ENCODE assay signal across 8 cellular contexts in genomic region chr2:30239308-30240161, GRCh38. TPM values are rescaled to one million over a fixed set of nuclear protein-coding genes. Genes with fewer than 3 reads are reported as not detected.
A peak's percentile ranks its signal among the peaks of the same experiment; 100 is the strongest.
DNase-seq lines count a peak whose midpoint lies in the region; ATAC-seq and TF ChIP-seq lines count a peak whose summit lies in the region.

No MANE protein-coding gene starts in this region.

- TF ChIP-seq POLR2A in body of pancreas (IDR thresholded peaks at IDR 0.05) = no peak

- WGBS in body of pancreas, 2 donors = 64 to 72% methylated on average over 15 of the region's 15 CpGs

- no peaks in the 10 kb centered on the region for H3K9me3 Mint-ChIP-seq in CD8-positive, alpha-beta T cell

- ATAC-seq in CD8-positive, alpha-beta T cell = peak; percentile 73
- ATAC-seq in HG03159 (IDR thresholded peaks at IDR 0.05; ENCODE audit: unreplicated experiment) = peak; percentile 45
- peak; percentile 84 for ATAC-seq in T-helper 17 cell
- ATAC-seq in body of pancreas = peak; percentile 77
- ATAC-seq in GM19328 (IDR thresholded peaks at IDR 0.05; ENCODE audit: unreplicated experiment) = no peak

- peaks cover 40% of the 10 kb centered on the region for H3K36me3 ChIP-seq in CD8-positive, alpha-beta T cell (ENCODE audit: insufficient read depth, low read length)
- H3K36me3 ChIP-seq in body of pancreas (replicated peaks in 1 of 2; ENCODE audit: insufficient read depth in 1 of 2, low read depth in 2 of 2) = no peaks in the 10 kb centered on the region

- H3K27me3 ChIP-seq in CD8-positive, alpha-beta T cell (ENCODE audit: insufficient read depth, low read length) = no peaks in the 10 kb centered on the region
- H3K27me3 ChIP-seq in body of pancreas = no peaks in the 10 kb centered on the region

- no peaks in the 10 kb centered on the region for H3K27me3 Mint-ChIP-seq in CD8-positive, alpha-beta T cell (ENCODE audit: low read depth)
- H3K27me3 Mint-ChIP-seq in T-helper 17 cell = no peaks in the 10 kb centered on the region

- H3K4me1 ChIP-seq in CD8-positive, alpha-beta T cell (ENCODE audit: insufficient read depth, low read length) = peaks cover 90% of the 10 kb centered on the region
- no peaks in the 10 kb centered on the region for H3K4me1 ChIP-seq in body of pancreas

- H3K27ac ChIP-seq in CD8-positive, alpha-beta T cell (ENCODE audit: low read depth, low read length) = peak overlapping the region; percentile 24
- H3K27ac ChIP-seq in body of pancreas = peak overlapping the region in 2 of 4 donors; percentile 14 to 40

- POLR2A ChIA-PET in CD8-positive, alpha-beta T cell (lab: Charles Lee) = interaction anchor here (0.7 to 5.2 kb wide), 19 partner anchors 8 to 288 kb away, joined by 3 to 24 read pairs (median 5); partner anchors contain the start of gene LBH

- peak overlapping the region; percentile 96 for H3K27ac Mint-ChIP-seq in CD8-positive, alpha-beta T cell
- peak overlapping the region; percentile 91 for H3K27ac Mint-ChIP-seq in T-helper 17 cell

- H3K4me3 Mint-ChIP-seq in CD8-positive, alpha-beta T cell = peak overlapping the region; percentile 94
- peak overlapping the region; percentile 77 for H3K4me3 Mint-ChIP-seq in T-helper 17 cell

- CTCF ChIA-PET in CD8-positive, alpha-beta T cell (lab: Charles Lee) = interaction anchor here (0.6 to 25.2 kb wide), 35 partner anchors 11 to 472 kb away, joined by 3 to 347 read pairs (median 5); partner anchors contain the start of genes LBH and LCLAT1

- DNase-seq in CD8-positive, alpha-beta T cell = peak; percentile 48 to 82 (median 71)
- DNase-seq in T-helper 17 cell = peak; percentile 53 to 70 (median 66)
- peak; percentile 66 to 77 (median 72) for DNase-seq in body of pancreas
- peak; percentile 47 for DNase-seq in inferior parietal cortex (ENCODE audit: extremely low spot score)
- peak; percentile 65 to 84 (median 68) for DNase-seq in stimulated activated CD4-positive, alpha-beta T cell treated with anti-CD3 and anti-CD28 coated beads, Interleukin-12 subunit alpha, Interleukin-12 subunit beta, amount 100 ng/mL, for 48 hours (ENCODE audit: low read depth in 2 of 3, low spot score in 1 of 3)
- DNase-seq in cortex of kidney (lab: John Stamatoyannopoulos, UW) = no peak

- peaks cover 87% of the 10 kb centered on the region for H3K36me3 Mint-ChIP-seq in CD8-positive, alpha-beta T cell
- peaks cover 14% of the 10 kb centered on the region for H3K36me3 Mint-ChIP-seq in T-helper 17 cell (ENCODE audit: low read depth)

- H3K9me3 ChIP-seq in CD8-positive, alpha-beta T cell (ENCODE audit: low read length) = no peaks in the 10 kb centered on the region
- no peaks in the 10 kb centered on the region for H3K9me3 ChIP-seq in T-helper 17 cell (ENCODE audit: control insufficient read depth, low read length, poor library complexity, severe bottlenecking)
- no peaks in the 10 kb centered on the region for H3K9me3 ChIP-seq in body of pancreas

- H3K4me1 Mint-ChIP-seq in CD8-positive, alpha-beta T cell (ENCODE audit: low read depth) = peaks cover 88% of the 10 kb centered on the region
- H3K4me1 Mint-ChIP-seq in T-helper 17 cell = peaks cover 65% of the 10 kb centered on the region

- peak; percentile 95 for TF ChIP-seq CTCF in CD8-positive, alpha-beta T cell (IDR thresholded peaks at IDR 0.05)
- TF ChIP-seq CTCF in body of pancreas (IDR thresholded peaks at IDR 0.05) = peak; percentile 71 to 93 (median 86)

- H3K4me3 ChIP-seq in CD8-positive, alpha-beta T cell (ENCODE audit: low read depth, low read length) = peak overlapping the region; percentile 39
- H3K4me3 ChIP-seq in body of pancreas = no peak overlapping the region

- intact Hi-C loops in CD8-positive, alpha-beta T cell (cut with DNase I, micrococcal nuclease) = loop anchor here (1.0 to 5.0 kb wide), 4 partner anchors 8 to 123 kb away; partner anchors contain the start of gene LBH (in 1 of the 2)
- intact Hi-C loops in body of pancreas (cut with DNase I) = no loop called here

RNA-seq across cellular contexts. Expression of gene LBH, which starts 8.2 kb away (rescaled TPM):
- 100 to 1,000 TPM; 127 to 133 TPM for total RNA-seq in CD8-positive, alpha-beta T cell
- total RNA-seq in T-helper 17 cell (100 to 1,000 TPM; 118 to 127 TPM), body of pancreas (10 to 100 TPM; 10.9 to 23.1 TPM)

Comparison
In these comparisons a context has a peak if more than half of its experiments do, and no peak if none do; other contexts are left out.
1. RNA of gene LBH, which starts 8.2 kb away (total RNA-seq): 127 to 133 TPM in CD8-positive, alpha-beta T cell and 118 to 127 TPM in T-helper 17 cell; 10.9 to 23.1 TPM in body of pancreas; every median in the first group is over 4 times any median in the second.